11 cellular contexts compared by ENCODE assay signal in the genomic region with DNA sequence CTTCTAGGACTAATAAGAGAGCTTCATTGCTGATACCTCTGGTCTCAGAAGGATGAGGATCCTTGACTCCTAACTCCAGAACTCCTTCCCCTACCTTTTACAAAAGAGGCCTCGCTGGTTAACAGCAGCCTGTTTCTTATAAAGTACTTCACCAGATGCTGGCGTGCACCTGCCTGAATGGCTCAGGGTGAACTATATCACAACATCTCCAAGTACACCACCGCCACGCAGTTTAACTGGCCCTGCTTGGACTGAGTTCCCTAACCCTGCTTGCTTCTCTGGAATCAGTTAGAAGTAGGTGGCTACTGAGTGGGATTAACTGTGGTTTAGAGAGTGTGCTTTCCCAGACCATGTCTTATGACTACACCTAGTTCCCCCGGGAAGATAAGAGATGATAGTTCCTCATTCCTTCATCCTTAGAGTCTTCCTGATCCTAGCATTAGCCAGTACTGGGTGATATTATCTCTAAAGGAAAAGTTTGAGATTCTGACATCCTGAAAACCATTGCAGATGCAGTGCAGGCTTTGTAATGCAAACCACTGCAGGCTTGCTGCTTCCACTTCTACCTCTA. TPM values are rescaled to one million over a fixed set of nuclear protein-coding genes. Genes with fewer than 3 reads are reported as not detected.
A peak's percentile ranks its signal among the peaks of the same experiment; 100 is the strongest.
DNase-seq lines count a peak whose midpoint lies in the region; ATAC-seq and TF ChIP-seq lines count a peak whose summit lies in the region.
"Had no signal": no experiment of that assay in that cellular context is flagged by ENCODE, and none has a peak within 500 bp of the region (broad histone marks: within the 10 kb centered on the region; RNA-seq: fewer than 3 reads in every experiment).

No MANE protein-coding gene starts in this region.

- H3K27ac ChIP-seq in heart right ventricle: peak overlapping the region in 9 of 10 donors; percentile 47 to 99 (median 98)
- peak overlapping the region; percentile 95 for H3K27ac ChIP-seq in effector memory CD4-positive, alpha-beta T cell (ENCODE audit: insufficient read depth, low read length, poor library complexity, severe bottlenecking)
- no peak overlapping the region for H3K27ac ChIP-seq in muscle layer of duodenum (ENCODE audit: low read length)
- H3K27ac ChIP-seq in vagina: peak overlapping the region; percentile 28
- H3K27ac ChIP-seq in substantia nigra (ENCODE audit: low read depth, low read length, poor library complexity, severe bottlenecking): no peak overlapping the region
- H3K27ac ChIP-seq: brain microvascular endothelial cell had no signal

- DNase-seq in heart right ventricle (no peak), cardiac septum (ENCODE audit: low spot score) (no peak), vagina (ENCODE audit: extremely low spot score in 2 of 2) (no peak), substantia nigra (lab: John Stamatoyannopoulos, UW) (no peak), left colon (no peak)
- no peak for DNase-seq in effector memory CD4-positive, alpha-beta T cell
- DNase-seq in activated CD4-positive, alpha-beta T cell treated with anti-CD3 and anti-CD28 coated beads for 48 hours: no peak
- DNase-seq: activated CD4-positive, alpha-beta T cell treated with anti-CD3 and anti-CD28 coated beads for 4 hours; brain microvascular endothelial cell; stimulated activated CD8-positive, alpha-beta memory T cell treated with anti-CD3 and anti-CD28 coated beads, Interleukin-4, amount 100 ng/mL, for 48 hours had no signal

- WGBS in heart right ventricle, 2 donors: 38 to 44% methylated on average over 5 of the region's 5 CpGs

- ATAC-seq in heart right ventricle (no peak), left colon (no peak)

- H3K9me3 ChIP-seq in heart right ventricle (no peaks in the 10 kb centered on the region), muscle layer of duodenum (ENCODE audit: control insufficient read depth in 1 of 2, low read length in 2 of 2) (no peaks in the 10 kb centered on the region), vagina (no peaks in the 10 kb centered on the region)
- H3K9me3 ChIP-seq in effector memory CD4-positive, alpha-beta T cell (ENCODE audit: control insufficient read depth, low read length): no peaks in the 10 kb centered on the region

- intact Hi-C loops in heart right ventricle (cut with DNase I): loop anchor here in 4 of 10 donors (2.0 to 5.0 kb wide), 2 partner anchors 45 to 47 kb away; partner anchors contain the start of gene NECAP1 (in 3 of the 4)
- intact Hi-C loops in cardiac septum (cut with DNase I): no loop called here
- intact Hi-C loops in vagina (cut with DNase I): loop anchor here (10.0 kb wide), 1 partner anchor 49 kb away; the partner anchor contains the start of gene NECAP1
- intact Hi-C loops in left colon (cut with DNase I, micrococcal nuclease): loop anchor here in 1 of 2 donors (10.0 kb wide), 1 partner anchor 209 kb away; no protein-coding TSS in a partner anchor

- no peak for TF ChIP-seq POLR2A in vagina (IDR thresholded peaks at IDR 0.05)

- TF ChIP-seq CTCF in heart right ventricle (IDR thresholded peaks at IDR 0.05) (no peak), vagina (IDR thresholded peaks at IDR 0.05) (no peak)

- H3K27me3 ChIP-seq in heart right ventricle: no peaks in the 10 kb centered on the region
- no peaks in the 10 kb centered on the region for H3K27me3 ChIP-seq in effector memory CD4-positive, alpha-beta T cell (replicated peaks; ENCODE audit: control insufficient read depth, insufficient read depth, low read length, poor library complexity, severe bottlenecking)
- H3K27me3 ChIP-seq in muscle layer of duodenum (ENCODE audit: low read depth, low read length): no peaks in the 10 kb centered on the region
- H3K27me3 ChIP-seq in vagina: no peaks in the 10 kb centered on the region
- H3K27me3 ChIP-seq: brain microvascular endothelial cell had no signal

- H3K4me3 ChIP-seq in heart right ventricle: peak overlapping the region in 7 of 10 donors; percentile 4 to 95 (median 86)
- no peak overlapping the region for H3K4me3 ChIP-seq in effector memory CD4-positive, alpha-beta T cell (ENCODE audit: insufficient read depth, low read depth, low read length, poor library complexity, severe bottlenecking)
- peak overlapping the region; percentile 18 to 80 for H3K4me3 ChIP-seq in muscle layer of duodenum (ENCODE audit: low read depth in 1 of 2, low read length in 2 of 2)
- peak overlapping the region; percentile 90 to 97 for H3K4me3 ChIP-seq in vagina

- peaks cover 23 to 81% (median 71%) of the 10 kb centered on the region in 9 donors for H3K4me1 ChIP-seq in heart right ventricle
- H3K4me1 ChIP-seq in effector memory CD4-positive, alpha-beta T cell (ENCODE audit: control insufficient read depth, insufficient read depth, low read length, poor library complexity, severe bottlenecking): peaks cover 57% of the 10 kb centered on the region
- peaks cover 39 to 58% of the 10 kb centered on the region in 2 donors for H3K4me1 ChIP-seq in muscle layer of duodenum (ENCODE audit: control insufficient read depth in 1 of 2, insufficient read depth in 2 of 2, low read length in 2 of 2)
- peaks cover 70% of the 10 kb centered on the region for H3K4me1 ChIP-seq in vagina

- H3K36me3 ChIP-seq in heart right ventricle (peaks cover 0 to 14% (median 4%) of the 10 kb centered on the region in 9 donors), muscle layer of duodenum (ENCODE audit: control insufficient read depth in 1 of 2, insufficient read depth in 2 of 2, low read length in 2 of 2) (peaks cover 6 to 7% of the 10 kb centered on the region in 2 donors), vagina (peaks cover 0 to 10% of the 10 kb centered on the region in 2 donors)
- H3K36me3 ChIP-seq in effector memory CD4-positive, alpha-beta T cell (ENCODE audit: control insufficient read depth, insufficient read depth, low read length): peaks cover 6% of the 10 kb centered on the region

RNA-seq across cellular contexts. Expression of gene FOXJ2, which starts 3.0 kb away (rescaled TPM):
- total RNA-seq in heart right ventricle: 10 to 100 TPM; 22.1 to 29.4 (median 24.6) TPM
- 1 to 10 TPM; 8.7 to 9.3 TPM for polyA plus RNA-seq in heart right ventricle
- total RNA-seq in cardiac septum: 25.1 TPM
- total RNA-seq in vagina: 24.8 TPM
- total RNA-seq in left colon: 10 to 100 TPM; 10.7 to 13.3 TPM

RNA-seq across cellular contexts. Expression of gene C3AR1, which starts 30.6 kb away (rescaled TPM):
- total RNA-seq in heart right ventricle: 10 to 100 TPM in 1 of 10 donors, 1 to 10 TPM in 9; 1.1 to 26.5 (median 3.8) TPM
- 1 to 10 TPM; 2.1 to 4.4 TPM for polyA plus RNA-seq in heart right ventricle
- 4.2 TPM for total RNA-seq in cardiac septum
- 6.4 TPM for total RNA-seq in vagina
- 1 to 10 TPM; 2.1 to 7.4 TPM for total RNA-seq in left colon

RNA-seq across cellular contexts. Expression of gene NECAP1, which starts 46.5 kb away (rescaled TPM):
- total RNA-seq in heart right ventricle: 10 to 100 TPM; 15.4 to 25.6 (median 19.6) TPM
- 10 to 100 TPM; 13.9 to 14.2 TPM for polyA plus RNA-seq in heart right ventricle
- 19.0 TPM for total RNA-seq in cardiac septum
- 48.1 TPM for total RNA-seq in vagina
- total RNA-seq in left colon: 10 to 100 TPM; 41.1 to 43.8 TPM

Comparison
In these comparisons a context has a peak if more than half of its experiments do, and no peak if none do; other contexts are left out.
1. H3K27ac ChIP-seq: peak in heart right ventricle (9 of 10), effector memory CD4-positive, alpha-beta T cell (single experiment) and vagina (single experiment); none in muscle layer of duodenum (single experiment) and substantia nigra (single experiment).